Comparison of ENCODE assay signal across 25 cellular contexts in the genomic region with DNA sequence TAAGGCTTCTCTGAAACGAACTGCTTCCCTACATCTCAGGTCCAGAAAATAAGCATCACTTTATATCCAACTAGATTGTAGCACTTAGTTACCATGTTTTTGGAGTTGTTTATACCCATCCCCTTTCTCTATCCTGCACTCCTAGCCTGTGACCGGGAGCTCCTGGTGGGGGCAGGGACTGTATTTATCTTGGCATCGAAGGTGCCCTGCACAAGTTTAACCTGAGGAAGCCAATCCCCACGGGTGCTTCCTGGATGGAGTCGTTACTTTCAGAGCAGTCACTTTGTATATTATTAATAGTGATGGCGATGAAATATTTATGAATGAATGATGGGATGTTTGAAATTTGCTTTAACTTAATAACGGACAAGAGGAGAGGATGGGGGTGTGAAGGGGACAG.
"Had no signal": no experiment of that assay in that cellular context is flagged by ENCODE, and none has a peak within 500 bp of the region (broad histone marks: within the 10 kb centered on the region; RNA-seq: fewer than 3 reads in every experiment).

No MANE protein-coding gene starts in this region.

- H3K27ac Mint-ChIP-seq: dendritic cell treated with granulocyte-macrophage colony-stimulating factor and Interleukin-4, amounts not matched to agents 40 ng/mL and 50 ng/mL, for 4 days; memory B cell; naive B cell; natural killer cell treated with Interleukin-12 subunit alpha and Interleukin-12 subunit beta and Interleukin-15 and Interleukin-18, amount 100 ng/mL, for 72 hours; neural progenitor cell; progenitor cell of endocrine pancreas; stimulated activated naive CD8-positive, alpha-beta T cell treated with anti-CD3 and anti-CD28 coated beads, Interleukin-15, amount 100 ng/mL, for 72 hours; type B pancreatic cell had no signal

- H3K4me1 ChIP-seq: colonic mucosa, gastrocnemius medialis, parathyroid adenoma, right lobe of liver, thyroid gland had no signal

- H2AFZ ChIP-seq: hepatocyte, neural progenitor cell, parathyroid adenoma had no signal

- H3K4me2 ChIP-seq: hepatocyte, neural progenitor cell had no signal

- H3K4me3 Mint-ChIP-seq: dendritic cell treated with granulocyte-macrophage colony-stimulating factor and Interleukin-4, amounts not matched to agents 40 ng/mL and 50 ng/mL, for 4 days; memory B cell; naive B cell; natural killer cell treated with Interleukin-12 subunit alpha and Interleukin-12 subunit beta and Interleukin-15 and Interleukin-18, amount 100 ng/mL, for 72 hours; neural progenitor cell; stimulated activated naive CD8-positive, alpha-beta T cell treated with anti-CD3 and anti-CD28 coated beads, Interleukin-15, amount 100 ng/mL, for 72 hours; type B pancreatic cell had no signal

- H3K9me3 ChIP-seq: colonic mucosa, gastrocnemius medialis, heart left ventricle, lower lobe of right lung, right lobe of liver, thyroid gland had no signal

- H3K4me3 ChIP-seq: colonic mucosa, gastrocnemius medialis, heart left ventricle, hepatocyte, lower lobe of right lung, neural progenitor cell, right lobe of liver, thyroid gland had no signal

- H3K9me3 Mint-ChIP-seq: dendritic cell treated with granulocyte-macrophage colony-stimulating factor and Interleukin-4, amounts not matched to agents 40 ng/mL and 50 ng/mL, for 4 days; memory B cell; natural killer cell treated with Interleukin-12 subunit alpha and Interleukin-12 subunit beta and Interleukin-15 and Interleukin-18, amount 100 ng/mL, for 72 hours; neural progenitor cell; stimulated activated naive CD8-positive, alpha-beta T cell treated with anti-CD3 and anti-CD28 coated beads, Interleukin-15, amount 100 ng/mL, for 72 hours; type B pancreatic cell had no signal

- H3K27ac ChIP-seq: colonic mucosa, gastrocnemius medialis, heart left ventricle, hepatocyte, lower lobe of right lung, neural progenitor cell, parathyroid adenoma, right lobe of liver, thyroid gland had no signal

- H3K9ac ChIP-seq: neural progenitor cell, parathyroid adenoma had no signal

- H3K79me2 ChIP-seq: hepatocyte, parathyroid adenoma had no signal

- H3K36me3 Mint-ChIP-seq: memory B cell; naive B cell; natural killer cell treated with Interleukin-12 subunit alpha and Interleukin-12 subunit beta and Interleukin-15 and Interleukin-18, amount 100 ng/mL, for 72 hours; neural progenitor cell; type B pancreatic cell had no signal

- DNase-seq: central memory CD4-positive, alpha-beta T cell; colonic mucosa; effector CD4-positive, alpha-beta T cell; foreskin fibroblast; gastrocnemius medialis; heart left ventricle; left cardiac atrium; left ventricle myocardium superior; lower lobe of right lung; naive B cell; right lobe of liver; small intestine; stimulated activated CD4-positive, alpha-beta T cell treated with anti-CD3 and anti-CD28 coated beads, Interleukin-15, amount 100 ng/mL, for 24 hours; stimulated activated CD4-positive, alpha-beta T cell treated with anti-CD3 and anti-CD28 coated beads, Interleukin-2, amount 100 ng/mL, for 48 hours; stimulated activated naive CD4-positive, alpha-beta T cell; stimulated activated naive CD8-positive, alpha-beta T cell treated with anti-CD3 and anti-CD28 coated beads, Interleukin-15, amount 100 ng/mL, for 72 hours; thyroid gland had no signal

- H3K36me3 ChIP-seq: colonic mucosa, gastrocnemius medialis, heart left ventricle, lower lobe of right lung, neural progenitor cell, right lobe of liver, thyroid gland had no signal
